27 cellular contexts compared by ENCODE assay signal in the genomic region with DNA sequence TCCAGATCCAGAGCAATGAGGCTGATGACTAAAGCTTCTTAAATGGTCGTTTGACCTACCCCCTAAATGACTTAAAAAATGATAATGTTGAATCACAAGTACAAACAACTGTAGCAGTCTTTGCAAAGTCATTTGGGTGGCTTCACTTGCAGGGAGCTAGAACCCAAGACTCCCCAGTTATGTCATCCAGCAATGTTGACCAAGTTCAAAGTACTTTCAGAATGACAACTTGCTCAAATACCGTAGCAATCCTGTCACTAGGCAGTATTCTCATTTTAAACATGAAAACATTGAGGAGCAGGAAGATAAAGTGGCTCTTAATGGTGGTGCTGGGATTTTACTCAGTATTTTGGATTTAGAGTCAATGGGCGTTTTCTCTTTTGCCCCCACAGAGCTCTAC.
"Had no signal": no experiment of that assay in that cellular context is flagged by ENCODE, and none has a peak within 500 bp of the region (broad histone marks: within the 10 kb centered on the region; RNA-seq: fewer than 3 reads in every experiment).

No MANE protein-coding gene starts in this region.

- H3K27me3 ChIP-seq: left lung, pancreas, sigmoid colon, spleen, suprapubic skin, tibial artery, upper lobe of right lung had no signal

- FAIRE-seq: keratinocyte, pancreas, small intestine, urothelium cell line had no signal

- H3K4me3 ChIP-seq: left lung, lower lobe of right lung, pancreas, prostate gland, sigmoid colon, spleen, suprapubic skin, thoracic aorta, tibial artery, upper lobe of right lung had no signal

- ATAC-seq: left colon; left lung; lower lobe of right lung; naive thymus-derived CD8-positive, alpha-beta T cell; pancreas; right cardiac atrium; stimulated activated effector memory CD8-positive, alpha-beta T cell treated with anti-CD3 and anti-CD28 coated beads, Interleukin-12 subunit alpha, Interleukin-12 subunit beta, amount 100 ng/mL, for 72 hours; upper lobe of right lung had no signal

- H3K27ac ChIP-seq: left lung, lower lobe of right lung, pancreas, prostate gland, sigmoid colon, spleen, suprapubic skin, thoracic aorta, tibial artery, upper lobe of right lung had no signal

- H3K36me3 ChIP-seq: left lung, lower lobe of right lung, pancreas, prostate gland, sigmoid colon, spleen, suprapubic skin, thoracic aorta, tibial artery, upper lobe of right lung had no signal

- DNase-seq: hippocampal formation; kidney glomerular epithelial cell; left colon; left lung; lower lobe of right lung; mammary epithelial cell; mesenchymal stem cell; naive thymus-derived CD8-positive, alpha-beta T cell; nucleus accumbens; pancreas; posterior cingulate gyrus; retina; right cardiac atrium; sigmoid colon; small intestine; spleen; stimulated activated CD4-positive, alpha-beta T cell treated with anti-CD3 and anti-CD28 coated beads, Interleukin-4, amount 100 ng/mL, for 24 hours; stimulated activated naive CD4-positive, alpha-beta T cell; tibial artery; trophoblast cell; upper lobe of right lung had no signal

- H3K9me3 ChIP-seq: left lung, lower lobe of right lung, pancreas, prostate gland, sigmoid colon, spleen, suprapubic skin, thoracic aorta, tibial artery, upper lobe of right lung had no signal
